Comparison of ENCODE assay signal across 8 cellular contexts in the genomic region with DNA sequence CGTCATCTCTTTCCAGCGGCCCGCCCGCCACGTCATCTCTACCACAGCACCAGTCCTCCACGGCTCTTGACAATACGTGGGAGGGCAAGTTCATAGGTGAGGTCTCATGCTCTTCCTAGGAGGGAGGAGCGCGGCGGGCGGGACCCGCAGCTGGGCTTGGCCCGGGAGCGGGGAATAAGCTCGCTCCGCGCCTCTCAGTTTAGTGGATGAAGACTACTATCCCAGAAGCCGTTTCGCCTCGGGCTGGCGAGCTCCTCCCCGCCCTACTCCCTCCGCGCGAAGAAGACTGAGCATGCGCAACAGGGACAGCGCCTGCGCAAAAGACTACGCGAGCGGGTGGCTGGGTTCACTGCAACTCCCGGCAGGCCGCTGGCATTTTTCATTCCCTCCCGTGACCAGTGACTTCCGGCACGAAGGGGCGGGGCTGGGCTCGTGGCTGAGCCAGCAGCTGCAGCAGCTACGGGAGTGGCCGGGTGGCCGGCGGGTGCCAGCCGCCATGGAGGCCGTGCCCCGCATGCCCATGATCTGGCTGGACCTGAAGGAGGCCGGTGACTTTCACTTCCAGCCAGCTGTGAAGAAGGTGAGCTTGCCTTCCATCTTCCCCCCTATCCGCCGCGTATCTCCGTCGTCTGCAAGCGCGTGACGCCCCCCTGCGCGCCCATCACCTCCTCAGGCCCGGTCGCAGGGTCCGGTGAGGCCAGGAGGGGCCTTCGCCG. TPM values are rescaled to one million over a fixed set of nuclear protein-coding genes. Genes with fewer than 3 reads are reported as not detected.
DNase-seq lines count a peak whose midpoint lies in the region; ATAC-seq lines count a peak whose summit lies in the region.

A gene with protein sequence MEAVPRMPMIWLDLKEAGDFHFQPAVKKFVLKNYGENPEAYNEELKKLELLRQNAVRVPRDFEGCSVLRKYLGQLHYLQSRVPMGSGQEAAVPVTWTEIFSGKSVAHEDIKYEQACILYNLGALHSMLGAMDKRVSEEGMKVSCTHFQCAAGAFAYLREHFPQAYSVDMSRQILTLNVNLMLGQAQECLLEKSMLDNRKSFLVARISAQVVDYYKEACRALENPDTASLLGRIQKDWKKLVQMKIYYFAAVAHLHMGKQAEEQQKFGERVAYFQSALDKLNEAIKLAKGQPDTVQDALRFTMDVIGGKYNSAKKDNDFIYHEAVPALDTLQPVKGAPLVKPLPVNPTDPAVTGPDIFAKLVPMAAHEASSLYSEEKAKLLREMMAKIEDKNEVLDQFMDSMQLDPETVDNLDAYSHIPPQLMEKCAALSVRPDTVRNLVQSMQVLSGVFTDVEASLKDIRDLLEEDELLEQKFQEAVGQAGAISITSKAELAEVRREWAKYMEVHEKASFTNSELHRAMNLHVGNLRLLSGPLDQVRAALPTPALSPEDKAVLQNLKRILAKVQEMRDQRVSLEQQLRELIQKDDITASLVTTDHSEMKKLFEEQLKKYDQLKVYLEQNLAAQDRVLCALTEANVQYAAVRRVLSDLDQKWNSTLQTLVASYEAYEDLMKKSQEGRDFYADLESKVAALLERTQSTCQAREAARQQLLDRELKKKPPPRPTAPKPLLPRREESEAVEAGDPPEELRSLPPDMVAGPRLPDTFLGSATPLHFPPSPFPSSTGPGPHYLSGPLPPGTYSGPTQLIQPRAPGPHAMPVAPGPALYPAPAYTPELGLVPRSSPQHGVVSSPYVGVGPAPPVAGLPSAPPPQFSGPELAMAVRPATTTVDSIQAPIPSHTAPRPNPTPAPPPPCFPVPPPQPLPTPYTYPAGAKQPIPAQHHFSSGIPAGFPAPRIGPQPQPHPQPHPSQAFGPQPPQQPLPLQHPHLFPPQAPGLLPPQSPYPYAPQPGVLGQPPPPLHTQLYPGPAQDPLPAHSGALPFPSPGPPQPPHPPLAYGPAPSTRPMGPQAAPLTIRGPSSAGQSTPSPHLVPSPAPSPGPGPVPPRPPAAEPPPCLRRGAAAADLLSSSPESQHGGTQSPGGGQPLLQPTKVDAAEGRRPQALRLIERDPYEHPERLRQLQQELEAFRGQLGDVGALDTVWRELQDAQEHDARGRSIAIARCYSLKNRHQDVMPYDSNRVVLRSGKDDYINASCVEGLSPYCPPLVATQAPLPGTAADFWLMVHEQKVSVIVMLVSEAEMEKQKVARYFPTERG (N-terminal part only) (plus strand): TSS at position 421 of the 716 bp plus-strand sequence. CDS start 76 bp downstream, at position 497.

- H3K27ac Mint-ChIP-seq in IgD-negative memory B cell, result peak within 1 kb of the TSS; percentile 92 to 99 (median 98)

- H3K4me1 ChIP-seq in mononuclear cell (ENCODE audit: insufficient read depth, low read length), result peaks cover 44% of the 10 kb centered on the region

- peak; percentile 78 for ATAC-seq in GM21529 (IDR thresholded peaks at IDR 0.05; ENCODE audit: unreplicated experiment)

- H3K36me3 Mint-ChIP-seq in IgD-negative memory B cell, result peaks cover 2% of the 10 kb centered on the region

- no peaks in the 10 kb centered on the region for H3K27me3 Mint-ChIP-seq in IgD-negative memory B cell

- peaks cover 38 to 40% (median 39%) of the 10 kb centered on the region in 3 donors for H3K4me1 Mint-ChIP-seq in IgD-negative memory B cell

- H3K9me3 ChIP-seq in mononuclear cell (ENCODE audit: low read depth, low read length), result no peaks in the 10 kb centered on the region

- DNase-seq in DMS 273 treated with DMSO at 0.1 percent for 48 hours (lab: John Stamatoyannopoulos, UW) (peak; percentile 95), OCI-M2 (lab: John Stamatoyannopoulos, UW; ENCODE audit: unreplicated experiment) (peak; percentile 69), activated T-cell treated with anti-CD3 and anti-CD28 coated beads for 4 hours (peak; percentile 98), epidermal melanocyte (ENCODE audit: insufficient read length, low spot score) (peak; percentile 95)
- DNase-seq in stimulated activated CD8-positive, alpha-beta memory T cell treated with anti-CD3 and anti-CD28 coated beads, Interleukin-4, amount 100 ng/mL, for 1 hour (ENCODE audit: low read depth in 2 of 2, low spot score in 1 of 2), result peak; percentile 99

- H3K27me3 ChIP-seq in mononuclear cell (ENCODE audit: insufficient read depth, low read length), result no peaks in the 10 kb centered on the region

- H3K9me3 Mint-ChIP-seq in IgD-negative memory B cell, result no peaks in the 10 kb centered on the region

- peak within 1 kb of the TSS; percentile 71 for H3K4me3 ChIP-seq in mononuclear cell (ENCODE audit: low read length)

- H3K4me3 Mint-ChIP-seq in IgD-negative memory B cell, result peak within 1 kb of the TSS; percentile 97 to 100 (median 98)

RNA-seq across cellular contexts. Expression of the gene that starts here (rescaled TPM):
- 5.0 TPM for polyA plus RNA-seq in IgD-negative memory B cell
- total RNA-seq in mononuclear cell, result 14.9 TPM

Comparison
In these comparisons a context has a peak if more than half of its experiments do, and no peak if none do; other contexts are left out.
1. Peak in every context shown above with its lines: DNase-seq, ATAC-seq and H3K4me3 ChIP-seq.